Comparison of ENCODE assay signal across 15 cellular contexts in the genomic region with DNA sequence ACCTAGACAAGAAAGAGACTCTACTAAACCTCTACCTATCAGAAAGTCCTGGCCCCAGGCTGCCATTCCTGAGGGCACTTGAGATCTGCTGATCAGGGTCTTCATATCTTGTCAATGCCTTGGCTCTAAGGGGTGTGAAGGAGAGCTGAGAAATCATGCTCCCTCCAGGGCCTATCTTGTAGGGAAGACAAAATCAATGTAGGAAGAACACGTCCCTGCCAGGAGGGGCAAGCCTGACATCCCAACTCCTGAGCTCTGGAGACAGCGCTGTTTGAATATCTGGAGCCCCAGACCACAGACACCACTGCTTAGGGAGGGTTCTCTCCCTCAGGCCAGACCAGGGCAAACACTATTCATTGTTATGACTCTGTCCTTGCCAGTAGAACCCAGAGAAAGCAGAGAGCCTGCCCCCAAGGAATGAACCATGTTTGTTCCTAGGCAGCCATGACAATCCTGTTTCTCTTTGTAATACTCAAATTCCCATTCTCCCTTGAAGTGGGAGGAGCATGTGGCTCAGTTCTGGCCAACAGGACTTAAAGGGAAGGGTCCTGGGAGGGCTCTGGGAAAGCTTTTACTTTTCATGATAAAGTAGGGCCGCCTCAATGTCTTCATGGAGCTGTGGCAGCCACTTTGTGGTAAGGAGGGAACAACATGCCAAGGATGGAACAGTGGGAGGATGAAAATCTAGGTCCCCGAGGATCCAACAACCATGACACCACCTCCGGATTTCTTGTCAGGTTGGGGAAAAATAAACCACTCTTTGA. TPM values are rescaled to one million over a fixed set of nuclear protein-coding genes. Genes with fewer than 3 reads are reported as not detected.
DNase-seq lines count a peak whose midpoint lies in the region; ATAC-seq, FAIRE-seq and TF ChIP-seq lines count a peak whose summit lies in the region.
"Had no signal": no experiment of that assay in that cellular context is flagged by ENCODE, and none has a peak within 500 bp of the region (broad histone marks: within the 10 kb centered on the region; RNA-seq: fewer than 3 reads in every experiment).

No MANE protein-coding gene starts in this region.

- peaks cover 5% of the 10 kb centered on the region for H3K36me3 Mint-ChIP-seq in activated CD4-positive, alpha-beta T cell treated with anti-CD3 and anti-CD28 coated beads for 36 hours (ENCODE audit: low read depth)
- H3K36me3 Mint-ChIP-seq in H9 (ENCODE audit: insufficient read depth in 1 of 3, low read depth in 3 of 3), result peaks cover 5 to 20% (median 7%) of the 10 kb centered on the region in 3 experiments; a peak in 4 of 7 replicates
- peaks cover 6% of the 10 kb centered on the region for H3K36me3 Mint-ChIP-seq in astrocyte (ENCODE audit: low read depth, unreplicated experiment)
- H3K36me3 Mint-ChIP-seq in neural progenitor cell, result peaks cover 2% of the 10 kb centered on the region

- H2BK20ac ChIP-seq in H9 (ENCODE audit: low read depth, low read length, poor library complexity, severe bottlenecking), result no peak overlapping the region

- DNase-seq in activated CD4-positive, alpha-beta T cell treated with anti-CD3 and anti-CD28 coated beads for 36 hours, result no peak
- DNase-seq in activated CD4-positive, alpha-beta T cell treated with anti-CD3 and anti-CD28 coated beads, Interleukin-2, amount 50 U/mL, for 48 hours, result no peak
- DNase-seq in H9 (no peak), astrocyte (ENCODE audit: low read depth) (no peak), neural progenitor cell (ENCODE audit: low spot score) (no peak), NCI-H345 (lab: John Stamatoyannopoulos, UW) (no peak), anterior cingulate cortex (lab: John Stamatoyannopoulos, UW) (no peak)
- DNase-seq: activated gamma-delta T cell; Kasumi-1; occipital lobe; PC-3; stimulated activated naive CD4-positive, alpha-beta T cell treated with Interleukin-2 at 50 U/mL for 16 hours had no signal

- CTCF ChIA-PET in activated CD4-positive, alpha-beta T cell treated with anti-CD3 and anti-CD28 coated beads for 36 hours (lab: Charles Lee), result interaction anchor here (0.7 to 2.3 kb wide), 4 partner anchors 10 to 58 kb away, joined by 3 to 6 read pairs (median 4); no protein-coding TSS in a partner anchor

- no peak overlapping the region for H3K27ac Mint-ChIP-seq in activated CD4-positive, alpha-beta T cell treated with anti-CD3 and anti-CD28 coated beads for 36 hours
- H3K27ac Mint-ChIP-seq in H9 (peak overlapping the region in 1 of 3 experiments; percentile 65; a peak in 3 of 7 replicates), astrocyte (ENCODE audit: unreplicated experiment) (no peak overlapping the region), neural progenitor cell (no peak overlapping the region)

- H4K91ac ChIP-seq in H9 (ENCODE audit: insufficient read length, low read depth, low read length), result no peak overlapping the region

- H3K4me1 Mint-ChIP-seq in activated CD4-positive, alpha-beta T cell treated with anti-CD3 and anti-CD28 coated beads for 36 hours, result peaks cover 29% of the 10 kb centered on the region
- H3K4me1 Mint-ChIP-seq in H9 (peaks cover 13 to 27% of the 10 kb centered on the region in 2 experiments), astrocyte (ENCODE audit: low read depth, unreplicated experiment) (peaks cover 17% of the 10 kb centered on the region), neural progenitor cell (peaks cover 22% of the 10 kb centered on the region)

- POLR2A ChIA-PET in activated CD4-positive, alpha-beta T cell treated with anti-CD3 and anti-CD28 coated beads for 36 hours (lab: Charles Lee), result interaction anchor here (1.2 to 2.5 kb wide), 2 partner anchors 10 to 11 kb away, joined by 3 to 8 read pairs; no protein-coding TSS in a partner anchor

- H3K4ac ChIP-seq in H9 (ENCODE audit: low read depth, low read length), result no peak overlapping the region

- no peaks in the 10 kb centered on the region for H3K79me1 ChIP-seq in H9 (ENCODE audit: insufficient read depth, low read depth, low read length, poor library complexity, severe bottlenecking)

- FAIRE-seq in astrocyte (lab: Jason Lieb, UNC), result no peak

- no peaks in the 10 kb centered on the region for H3K27me3 ChIP-seq in H9 (ENCODE audit: insufficient read depth, low read length)
- no peaks in the 10 kb centered on the region for H3K27me3 ChIP-seq in astrocyte (ENCODE audit: insufficient read depth, low read length)
- no peaks in the 10 kb centered on the region for H3K27me3 ChIP-seq in neural progenitor cell
- H3K27me3 ChIP-seq: vagina had no signal

- H4K20me1 ChIP-seq in H9 (ENCODE audit: control insufficient read depth, insufficient read depth, insufficient read length), result no peaks in the 10 kb centered on the region
- H4K20me1 ChIP-seq in astrocyte (ENCODE audit: insufficient read depth, low read length), result peaks cover 30% of the 10 kb centered on the region
- H4K20me1 ChIP-seq in neural progenitor cell (ENCODE audit: low read depth), result peaks cover 30% of the 10 kb centered on the region

- no peaks in the 10 kb centered on the region for H3K9me3 Mint-ChIP-seq in activated CD4-positive, alpha-beta T cell treated with anti-CD3 and anti-CD28 coated beads for 36 hours (ENCODE audit: low read depth)
- no peaks in the 10 kb centered on the region; a peak in 1 of 5 replicates for H3K9me3 Mint-ChIP-seq in H9
- H3K9me3 Mint-ChIP-seq in astrocyte (ENCODE audit: unreplicated experiment), result no peaks in the 10 kb centered on the region
- H3K9me3 Mint-ChIP-seq in neural progenitor cell, result no peaks in the 10 kb centered on the region

- ATAC-seq in activated CD4-positive, alpha-beta T cell treated with anti-CD3 and anti-CD28 coated beads for 36 hours, result no peak
- no peak for ATAC-seq in GM21786 (IDR thresholded peaks at IDR 0.05; ENCODE audit: unreplicated experiment)
- ATAC-seq: PC-3 had no signal

- H3K4me3 Mint-ChIP-seq in activated CD4-positive, alpha-beta T cell treated with anti-CD3 and anti-CD28 coated beads for 36 hours, result peak overlapping the region; percentile 15
- H3K4me3 Mint-ChIP-seq in H9 (peak overlapping the region; percentile 33 to 54; a peak in 2 of 5 replicates), astrocyte (ENCODE audit: unreplicated experiment) (peak overlapping the region; percentile 27), neural progenitor cell (peak overlapping the region; percentile 75)

- H3F3A ChIP-seq in neural progenitor cell (ENCODE audit: low read depth), result peaks cover 18% of the 10 kb centered on the region

- H2AK5ac ChIP-seq in H9 (ENCODE audit: insufficient read length, low read length), result no peak overlapping the region

- no peak overlapping the region for H3K23ac ChIP-seq in H9 (ENCODE audit: insufficient read length, low read depth, low read length)

- no peak overlapping the region for H2BK120ac ChIP-seq in H9 (ENCODE audit: low read depth, low read length, poor library complexity, severe bottlenecking)

- no peaks in the 10 kb centered on the region for H3K27me3 Mint-ChIP-seq in activated CD4-positive, alpha-beta T cell treated with anti-CD3 and anti-CD28 coated beads for 36 hours
- H3K27me3 Mint-ChIP-seq in H9 (ENCODE audit: low read depth), result no peaks in the 10 kb centered on the region
- no peaks in the 10 kb centered on the region for H3K27me3 Mint-ChIP-seq in astrocyte (ENCODE audit: low read depth, unreplicated experiment)
- H3K27me3 Mint-ChIP-seq in neural progenitor cell (ENCODE audit: insufficient read depth, low read depth), result peaks cover 7% of the 10 kb centered on the region

- H3K23me2 ChIP-seq in H9 (ENCODE audit: insufficient read length, low read depth, low read length, poor library complexity, severe bottlenecking), result peaks cover 3% of the 10 kb centered on the region

- H3K79me2 ChIP-seq in H9 (ENCODE audit: insufficient read depth, low read length) (peaks cover 24% of the 10 kb centered on the region; the same call in 1 of the 2 replicates), astrocyte (ENCODE audit: insufficient read depth, low read length) (peaks cover 36% of the 10 kb centered on the region), neural progenitor cell (ENCODE audit: low read depth) (peaks cover 36% of the 10 kb centered on the region)

- no peak for TF ChIP-seq CTCF in H9 (conservative IDR thresholded peaks at IDR 0.05)
- no peak for TF ChIP-seq CTCF in astrocyte (IDR thresholded peaks at IDR 0.05; ENCODE audit: insufficient read depth, low read depth, low read length)
- no peak for TF ChIP-seq CTCF in neural progenitor cell (IDR thresholded peaks at IDR 0.05)

- H3K4me1 ChIP-seq in H9 (ENCODE audit: insufficient read depth, low read length) (peaks cover 2% of the 10 kb centered on the region; the same call in 1 of the 2 replicates), astrocyte (ENCODE audit: insufficient read depth, low read length) (peaks cover 9% of the 10 kb centered on the region), neural progenitor cell (peaks cover 11% of the 10 kb centered on the region)

- no CpG with 5 or more reads among the region's 5 CpGs for WGBS in H9 (ENCODE audit: extremely low coverage, insufficient read length, low lambda C conversion rate)

- H3K27ac ChIP-seq in H9 (ENCODE audit: insufficient read length, low read depth, low read length), result no peak overlapping the region
- H3K27ac ChIP-seq in astrocyte (ENCODE audit: low read depth, low read length), result no peak overlapping the region
- H3K27ac ChIP-seq in neural progenitor cell, result no peak overlapping the region
- H3K27ac ChIP-seq: vagina had no signal

- no peak overlapping the region for H2AFZ ChIP-seq in H9 (ENCODE audit: low read length)
- no peak overlapping the region for H2AFZ ChIP-seq in astrocyte (ENCODE audit: low read depth, low read length)
- no peak overlapping the region for H2AFZ ChIP-seq in neural progenitor cell (replicated peaks)

- no peak overlapping the region for H4K5ac ChIP-seq in H9 (ENCODE audit: insufficient read length, low read depth, low read length)

- H2BK12ac ChIP-seq in H9 (ENCODE audit: insufficient read length, low read depth, low read length), result no peak overlapping the region

- H3K36me3 ChIP-seq in astrocyte (ENCODE audit: insufficient read depth, low read length) (no peaks in the 10 kb centered on the region), neural progenitor cell (no peaks in the 10 kb centered on the region)
- H3K36me3 ChIP-seq: vagina had no signal

- peak overlapping the region; percentile 18 for H3K18ac ChIP-seq in H9 (ENCODE audit: insufficient read length, low read depth, low read length)

- H3K9ac ChIP-seq in H9 (ENCODE audit: extremely low read depth, insufficient read length, low read length) (no peak overlapping the region), astrocyte (ENCODE audit: low read length) (no peak overlapping the region), neural progenitor cell (no peak overlapping the region)

- no peak overlapping the region for H3K4me2 ChIP-seq in H9 (ENCODE audit: insufficient read depth, insufficient read length, low read length)
- no peak overlapping the region for H3K4me2 ChIP-seq in astrocyte (ENCODE audit: low read length)
- H3K4me2 ChIP-seq in neural progenitor cell, result no peak overlapping the region

- intact Hi-C loops in activated CD4-positive, alpha-beta T cell treated with anti-CD3 and anti-CD28 coated beads for 36 hours (cut with DNase I, micrococcal nuclease), result no loop called here

- H3K9me3 ChIP-seq in H9 (ENCODE audit: control insufficient read depth, low read depth, low read length), result no peaks in the 10 kb centered on the region
- H3K9me3 ChIP-seq in astrocyte (ENCODE audit: insufficient read depth, low read depth, low read length), result no peaks in the 10 kb centered on the region
- H3K9me3 ChIP-seq in neural progenitor cell (ENCODE audit: low read depth), result no peaks in the 10 kb centered on the region
- H3K9me3 ChIP-seq: vagina had no signal

- no peak overlapping the region for H2BK15ac ChIP-seq in H9 (ENCODE audit: low read depth, low read length)

- no peak overlapping the region for H3K56ac ChIP-seq in H9 (ENCODE audit: insufficient read length, low read depth, low read length)

- no peak overlapping the region for H3K14ac ChIP-seq in H9 (ENCODE audit: insufficient read depth, low read length)

- no peak overlapping the region for H4K8ac ChIP-seq in H9 (replicated peaks; ENCODE audit: insufficient read length, low read depth, low read length)

- H3T11ph ChIP-seq in H9 (ENCODE audit: low read length), result no peak overlapping the region

- H3K4me3 ChIP-seq in astrocyte (ENCODE audit: insufficient read depth, low read depth, low read length) (no peak overlapping the region), neural progenitor cell (no peak overlapping the region)
- H3K4me3 ChIP-seq: lung, vagina had no signal

- no peak overlapping the region for H2BK5ac ChIP-seq in H9 (ENCODE audit: insufficient read length, low read length)

RNA-seq across cellular contexts. Expression of gene FASTKD5, which starts 1.8 kb away (rescaled TPM):
- total RNA-seq in activated CD4-positive, alpha-beta T cell treated with anti-CD3 and anti-CD28 coated beads for 36 hours, result 10 to 100 TPM; 22.6 TPM
- total RNA-seq in H9 (2021) (25.0 and 27.1 TPM in 2 replicates), astrocyte (16.7 and 18.5 TPM in 2 replicates), neural progenitor cell (ENCODE audit: low replicate concordance) (13.2 and 17.7 TPM in 2 replicates)

RNA-seq across cellular contexts. Expression of gene UBOX5, which starts 1.8 kb away (rescaled TPM):
- 1 to 10 TPM; 4.9 to 5.5 TPM for total RNA-seq in activated CD4-positive, alpha-beta T cell treated with anti-CD3 and anti-CD28 coated beads for 36 hours
- total RNA-seq in H9 (2021), result 4.5 and 4.6 TPM in 2 replicates
- total RNA-seq in astrocyte, result 5.9 and 6.6 TPM in 2 replicates
- total RNA-seq in neural progenitor cell (ENCODE audit: low replicate concordance), result 3.7 and 6.2 TPM in 2 replicates

RNA-seq across cellular contexts. Expression of gene LZTS3, which starts 11.9 kb away (rescaled TPM):
- total RNA-seq in activated CD4-positive, alpha-beta T cell treated with anti-CD3 and anti-CD28 coated beads for 36 hours, result under 1 TPM; 0.87 to 0.88 TPM
- total RNA-seq in H9 (2021), result 19.2 and 20.8 TPM in 2 replicates
- 11.2 and 12.6 TPM in 2 replicates for total RNA-seq in astrocyte
- total RNA-seq in neural progenitor cell (ENCODE audit: low replicate concordance), result 3.7 and 12.5 TPM in 2 replicates

RNA-seq across cellular contexts. Expression of gene DDRGK1, which starts 43.0 kb away (rescaled TPM):
- 10 to 100 TPM; 49.3 to 52.2 TPM for total RNA-seq in activated CD4-positive, alpha-beta T cell treated with anti-CD3 and anti-CD28 coated beads for 36 hours
- total RNA-seq in H9 (2021) (56.2 and 58.1 TPM in 2 replicates), astrocyte (36.7 and 42.8 TPM in 2 replicates), neural progenitor cell (ENCODE audit: low replicate concordance) (27.9 and 58.4 TPM in 2 replicates)

RNA-seq across cellular contexts. Expression of gene ITPA, which starts 47.8 kb away (rescaled TPM):
- total RNA-seq in activated CD4-positive, alpha-beta T cell treated with anti-CD3 and anti-CD28 coated beads for 36 hours, result 10 to 100 TPM; 32.7 to 67.5 TPM
- total RNA-seq in H9 (2021) (70.2 and 74.5 TPM in 2 replicates), astrocyte (55.5 and 55.6 TPM in 2 replicates), neural progenitor cell (ENCODE audit: low replicate concordance) (18.2 and 27.7 TPM in 2 replicates)

Comparison
In these comparisons a context has a peak if more than half of its experiments do, and no peak if none do; other contexts are left out.
1. H3K4me3 Mint-ChIP-seq: peak in every context shown above with its lines; median percentile 75 in neural progenitor cell; 44 in H9; 27 in astrocyte; 15 in activated CD4-positive, alpha-beta T cell treated with anti-CD3 and anti-CD28 coated beads for 36 hours.